8 cellular contexts compared by ENCODE assay signal in genomic region chr6:12956991-12957320, GRCh38.
DNase-seq lines count a peak whose midpoint lies in the region; ATAC-seq and TF ChIP-seq lines count a peak whose summit lies in the region.

No MANE protein-coding gene starts in this region.

- H3K4me3 ChIP-seq in BJ (ENCODE audit: low read depth, low read length) (peak overlapping the region; percentile 68), NT2/D1 (ENCODE audit: insufficient read length, low read depth) (peak overlapping the region; percentile 53), ectodermal cell (ENCODE audit: insufficient read depth, low read depth, low read length) (peak overlapping the region; percentile 16), neuronal stem cell (ENCODE audit: low read length in 2 of 2) (no peak overlapping the region)

- H3K36me3 ChIP-seq in BJ (ENCODE audit: control insufficient read depth, insufficient read depth, low read length): no peaks in the 10 kb centered on the region
- H3K36me3 ChIP-seq in NT2/D1 (ENCODE audit: insufficient read depth, insufficient read length, low read length): peaks cover 2% of the 10 kb centered on the region
- H3K36me3 ChIP-seq in ectodermal cell (ENCODE audit: control insufficient read depth, insufficient read depth, low read length): no peaks in the 10 kb centered on the region
- H3K36me3 ChIP-seq in neuronal stem cell (replicated peaks in 1 of 2; ENCODE audit: control insufficient read depth in 2 of 2, insufficient read depth in 2 of 2, low read length in 2 of 2): no peaks in the 10 kb centered on the region

- ATAC-seq in HG02840 (IDR thresholded peaks at IDR 0.05; ENCODE audit: low FRiP score, unreplicated experiment): no peak

- no peak overlapping the region for H3K14ac ChIP-seq in neuronal stem cell (ENCODE audit: low read length)

- no peaks in the 10 kb centered on the region for H3K79me1 ChIP-seq in neuronal stem cell (ENCODE audit: low read depth, low read length)

- H4K8ac ChIP-seq in neuronal stem cell (ENCODE audit: low read depth, low read length): no peak overlapping the region

- CTCF ChIA-PET in BJ (lab: Yijun Ruan, JAX): interaction anchor here (1.0 kb wide), 1 partner anchor 373 kb away, joined by 3 read pairs; no protein-coding TSS in a partner anchor

- no peaks in the 10 kb centered on the region for H3K9me3 ChIP-seq in NT2/D1 (ENCODE audit: insufficient read depth, low read length)
- H3K9me3 ChIP-seq in ectodermal cell (ENCODE audit: control insufficient read depth, low read length): no peaks in the 10 kb centered on the region
- no peaks in the 10 kb centered on the region for H3K9me3 ChIP-seq in neuronal stem cell (replicated peaks in 1 of 2; ENCODE audit: control insufficient read depth in 2 of 2, insufficient read depth in 1 of 2, low read depth in 1 of 2, low read length in 2 of 2)

- H4K91ac ChIP-seq in neuronal stem cell (ENCODE audit: low read depth, low read length, poor library complexity): no peak overlapping the region

- no peak overlapping the region for H3K27ac ChIP-seq in ectodermal cell (ENCODE audit: insufficient read depth, low read depth, low read length, poor library complexity, severe bottlenecking)
- H3K27ac ChIP-seq in neuronal stem cell (replicated peaks; ENCODE audit: low read length): no peak overlapping the region

- no peak overlapping the region for H2BK5ac ChIP-seq in neuronal stem cell (ENCODE audit: low read length)

- peak overlapping the region; percentile 83 for H2AFZ ChIP-seq in neuronal stem cell (ENCODE audit: low read length)

- no peak overlapping the region for H3K23ac ChIP-seq in neuronal stem cell (ENCODE audit: low read depth, low read length, poor library complexity)

- H2AK5ac ChIP-seq in neuronal stem cell (ENCODE audit: low read depth, low read length): no peak overlapping the region

- H3K18ac ChIP-seq in neuronal stem cell (ENCODE audit: low read length): no peak overlapping the region

- no peaks in the 10 kb centered on the region for H3K27me3 ChIP-seq in BJ (ENCODE audit: control insufficient read depth, insufficient read depth, low read length)
- no peaks in the 10 kb centered on the region for H3K27me3 ChIP-seq in NT2/D1 (ENCODE audit: insufficient read depth, insufficient read length)
- peaks cover 45% of the 10 kb centered on the region for H3K27me3 ChIP-seq in ectodermal cell (ENCODE audit: control insufficient read depth, insufficient read depth, low read length, poor library complexity, severe bottlenecking)
- H3K27me3 ChIP-seq in neuronal stem cell (ENCODE audit: control insufficient read depth in 3 of 3, insufficient read depth in 3 of 3, low read depth in 1 of 3, low read length in 3 of 3): peaks cover 0 to 35% (median 27%) of the 10 kb centered on the region in 3 experiments

- no peak for DNase-seq in BJ (ENCODE audit: low read depth)
- DNase-seq in NT2/D1 (ENCODE audit: low read depth, low spot score): no peak
- no peak for DNase-seq in neuronal stem cell (ENCODE audit: low spot score)
- DNase-seq in RPMI8226: no peak
- DNase-seq in retina: no peak
- no peak for DNase-seq in GM03348 (ENCODE audit: low spot score)

- no peak overlapping the region for H2BK120ac ChIP-seq in neuronal stem cell (ENCODE audit: low read depth, low read length)

- no peak for TF ChIP-seq CTCF in BJ (IDR thresholded peaks at IDR 0.05; ENCODE audit: insufficient read depth, low read depth, low read length)

- no peak overlapping the region for H2BK12ac ChIP-seq in neuronal stem cell (ENCODE audit: low read length)

- H3K9ac ChIP-seq in NT2/D1 (ENCODE audit: insufficient read length, low read depth): peak overlapping the region; percentile 79
- no peak overlapping the region for H3K9ac ChIP-seq in neuronal stem cell (ENCODE audit: low read depth, low read length, poor library complexity)

- H3K4me2 ChIP-seq in neuronal stem cell (ENCODE audit: insufficient read depth, low read length, poor library complexity, severe bottlenecking): no peak overlapping the region

- WGBS in ectodermal cell, 2 experiments: 2 to 3% methylated on average over 3 to 5 of the region's 6 CpGs
- no CpG with 5 or more reads among the region's 6 CpGs for WGBS in neuronal stem cell (ENCODE audit: extremely low coverage in 2 of 2, insufficient read length in 2 of 2, insufficient replicate concordance in 1 of 2), 2 donors

- POLR2A ChIA-PET in BJ (lab: Charles Lee): interaction anchor here (0.6 kb wide), 3 partner anchors 53 to 444 kb away, joined by 3 to 8 read pairs (median 8); no protein-coding TSS in a partner anchor

- no peak overlapping the region for H2BK15ac ChIP-seq in neuronal stem cell (ENCODE audit: low read length)

- no peak overlapping the region for H3K4ac ChIP-seq in neuronal stem cell (ENCODE audit: low read length)

- H3K4me1 ChIP-seq in NT2/D1 (ENCODE audit: insufficient read depth, insufficient read length): no peaks in the 10 kb centered on the region
- peaks cover 19% of the 10 kb centered on the region for H3K4me1 ChIP-seq in ectodermal cell (ENCODE audit: control insufficient read depth, insufficient read depth, low read length)
- peaks cover 0 to 5% of the 10 kb centered on the region in 2 donors for H3K4me1 ChIP-seq in neuronal stem cell (ENCODE audit: control insufficient read depth in 2 of 2, insufficient read depth in 1 of 2, low read depth in 1 of 2, low read length in 2 of 2)

Comparison
In these comparisons a context has a peak if more than half of its experiments do, and no peak if none do; other contexts are left out.
1. H3K4me3 ChIP-seq: peak in BJ (single experiment), NT2/D1 (single experiment) and ectodermal cell (single experiment); none in neuronal stem cell (0 of 2).